Comparison of ENCODE assay signal across 11 cellular contexts in the genomic region with DNA sequence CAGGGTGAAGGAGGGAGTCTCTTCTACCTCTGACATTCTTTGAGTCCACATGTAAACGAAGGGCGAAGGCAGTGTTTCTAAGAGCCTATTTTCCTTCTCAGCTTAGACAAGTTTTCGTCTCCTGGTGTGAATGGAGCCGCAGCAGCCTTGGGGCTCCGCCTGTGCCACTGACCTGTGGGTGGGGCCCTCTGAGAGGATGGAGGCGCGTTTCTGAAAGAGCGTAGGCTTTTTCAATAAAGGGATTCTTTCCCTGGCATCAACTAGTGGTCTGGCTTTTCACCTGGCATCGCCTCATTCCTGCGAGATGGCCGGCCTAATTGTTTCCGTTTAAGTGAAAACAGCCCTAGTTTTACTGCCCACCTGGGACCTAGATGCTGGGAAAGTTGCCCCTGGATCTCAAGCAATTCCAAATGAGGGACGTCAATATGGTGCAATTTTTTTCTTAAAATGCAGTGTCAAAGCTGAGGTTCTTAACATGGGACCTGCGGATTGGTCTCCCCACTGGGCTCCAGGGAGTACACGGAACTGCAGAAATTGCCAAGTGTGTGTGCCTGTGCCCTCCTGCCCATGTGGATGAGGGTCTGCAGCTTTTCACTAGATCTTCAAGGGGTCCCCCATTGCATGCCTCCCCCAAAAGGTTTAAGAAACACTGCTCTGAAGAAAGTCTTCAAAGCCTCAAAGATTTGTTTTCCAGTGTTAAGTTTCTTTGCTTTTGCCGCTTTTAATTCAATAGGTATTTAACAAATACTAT. TPM values are rescaled to one million over a fixed set of nuclear protein-coding genes. Genes with fewer than 3 reads are reported as not detected.
DNase-seq lines count a peak whose midpoint lies in the region; ATAC-seq and TF ChIP-seq lines count a peak whose summit lies in the region.
"Had no signal": no experiment of that assay in that cellular context is flagged by ENCODE, and none has a peak within 500 bp of the region (broad histone marks: within the 10 kb centered on the region; RNA-seq: fewer than 3 reads in every experiment).

No MANE protein-coding gene starts in this region.

- peaks cover 9% of the 10 kb centered on the region for H3K27me3 Mint-ChIP-seq in endothelial cell (ENCODE audit: unreplicated experiment)

- peak; percentile 17 for DNase-seq in SK-N-SH
- DNase-seq in endothelial cell (ENCODE audit: low spot score) = no peak
- peak in 1 of 2 donors; percentile 47 for DNase-seq in tibial nerve (ENCODE audit: low spot score in 2 of 2)
- no peak for DNase-seq in T-helper 2 cell
- DNase-seq in cerebellar nuclear complex (lab: John Stamatoyannopoulos, UW) = no peak
- DNase-seq: effector CD8-positive, alpha-beta T cell; Karpas-422; stimulated activated CD4-positive, alpha-beta T cell treated with anti-CD3 and anti-CD28 coated beads, Interleukin-2, amount 100 ng/mL, for 24 hours had no signal

- POLR2A ChIA-PET in SK-N-SH (lab: Yijun Ruan, JAX) = no interaction called here

- TF ChIP-seq POLR2A in tibial nerve (IDR thresholded peaks at IDR 0.05) = no peak

- TF ChIP-seq RAD21 in SK-N-SH (IDR thresholded peaks at IDR 0.05; ENCODE audit: low read length) = no peak

- no peaks in the 10 kb centered on the region for H3K9me2 ChIP-seq in SK-N-SH

- peaks cover 3% of the 10 kb centered on the region for H3K4me1 Mint-ChIP-seq in endothelial cell (ENCODE audit: unreplicated experiment)

- H3K27me3 ChIP-seq in SK-N-SH (ENCODE audit: insufficient read depth) (peaks cover 12% of the 10 kb centered on the region; the same call in 1 of the 2 replicates), muscle layer of duodenum (ENCODE audit: low read depth, low read length) (no peaks in the 10 kb centered on the region), tibial nerve (no peaks in the 10 kb centered on the region)

- no peak overlapping the region for H3K27ac ChIP-seq in SK-N-SH (ENCODE audit: low read depth in 2 of 2, low read length in 1 of 2)
- H3K27ac ChIP-seq in muscle layer of duodenum (ENCODE audit: low read length) = no peak overlapping the region
- peak overlapping the region; percentile 8 to 87 (median 50) for H3K27ac ChIP-seq in tibial nerve

- H3K36me3 Mint-ChIP-seq in endothelial cell (ENCODE audit: low read depth, unreplicated experiment) = no peaks in the 10 kb centered on the region

- H3K36me3 ChIP-seq in SK-N-SH (replicated peaks in 1 of 2; ENCODE audit: control insufficient read depth in 1 of 2, insufficient read depth in 2 of 2, low read length in 1 of 2) (no peaks in the 10 kb centered on the region), muscle layer of duodenum (ENCODE audit: control insufficient read depth in 1 of 2, insufficient read depth in 2 of 2, low read length in 2 of 2) (no peaks in the 10 kb centered on the region), tibial nerve (no peaks in the 10 kb centered on the region)

- no peaks in the 10 kb centered on the region for H3F3A ChIP-seq in SK-N-SH (replicated peaks; ENCODE audit: insufficient read depth)

- CTCF ChIA-PET in SK-N-SH (lab: Yijun Ruan, JAX) = interaction anchor here (1.1 to 1.8 kb wide), 4 partner anchors 38 to 150 kb away, joined by 3 to 7 read pairs (median 4); no protein-coding TSS in a partner anchor

- no peaks in the 10 kb centered on the region for H4K20me1 ChIP-seq in SK-N-SH (ENCODE audit: insufficient read depth)

- H3K4me1 ChIP-seq in SK-N-SH (ENCODE audit: control insufficient read depth in 1 of 2, insufficient read depth in 2 of 2, low read depth in 1 of 2, low read length in 1 of 2) = peaks cover 0 to 10% of the 10 kb centered on the region in 2 experiments; a peak in 1 of 4 replicates
- H3K4me1 ChIP-seq in muscle layer of duodenum (ENCODE audit: control insufficient read depth in 1 of 2, insufficient read depth in 2 of 2, low read length in 2 of 2) = no peaks in the 10 kb centered on the region
- H3K4me1 ChIP-seq in tibial nerve = peaks cover 0 to 32% (median 2%) of the 10 kb centered on the region in 4 donors

- no peak overlapping the region for H3K27ac Mint-ChIP-seq in endothelial cell (ENCODE audit: unreplicated experiment)

- no peaks in the 10 kb centered on the region for H3K79me2 ChIP-seq in SK-N-SH (ENCODE audit: insufficient read depth)

- H3K9me3 Mint-ChIP-seq in endothelial cell (ENCODE audit: unreplicated experiment) = no peaks in the 10 kb centered on the region

- H3K4me3 ChIP-seq in SK-N-SH (ENCODE audit: low read depth in 2 of 2, low read length in 1 of 2) (peak overlapping the region in 1 of 2 experiments; percentile 35; a peak in 1 of 4 replicates), muscle layer of duodenum (ENCODE audit: low read depth in 1 of 2, low read length in 2 of 2) (peak overlapping the region; percentile 17 to 66), tibial nerve (peak overlapping the region; percentile 33 to 60 (median 47))

- TF ChIP-seq EP300 in SK-N-SH (IDR thresholded peaks at IDR 0.05; ENCODE audit: borderline replicate concordance in 1 of 2, low read depth in 1 of 2, low read length in 1 of 2) (no peak), tibial nerve (IDR thresholded peaks at IDR 0.05) (no peak)

- peak overlapping the region; percentile 47; the same call in 1 of the 2 replicates for H3K4me2 ChIP-seq in SK-N-SH

- no peak for ATAC-seq in SK-N-SH treated with all-trans-retinoic acid at 6 μM for 48 hours
- ATAC-seq in HG03175 (IDR thresholded peaks at IDR 0.05; ENCODE audit: unreplicated experiment) = no peak

- no peak for TF ChIP-seq CTCF in SK-N-SH (IDR thresholded peaks at IDR 0.05)
- TF ChIP-seq CTCF in endothelial cell (IDR thresholded peaks at IDR 0.05; ENCODE audit: unreplicated experiment) = no peak
- no peak for TF ChIP-seq CTCF in tibial nerve (IDR thresholded peaks at IDR 0.05)

- H3K4me3 Mint-ChIP-seq in endothelial cell (ENCODE audit: unreplicated experiment) = peak overlapping the region; percentile 45

- no peak overlapping the region for H2AFZ ChIP-seq in SK-N-SH (ENCODE audit: low read depth)

- no peaks in the 10 kb centered on the region for H3K9me3 ChIP-seq in SK-N-SH
- no peaks in the 10 kb centered on the region for H3K9me3 ChIP-seq in muscle layer of duodenum (ENCODE audit: control insufficient read depth in 1 of 2, low read length in 2 of 2)
- no peaks in the 10 kb centered on the region for H3K9me3 ChIP-seq in tibial nerve

- 75% methylated on average over 16 of the region's 16 CpGs for WGBS in SK-N-SH (ENCODE audit: low lambda C conversion rate)
- WGBS in tibial nerve, 2 donors = 57 to 68% methylated on average over 16 of the region's 16 CpGs

- no peak overlapping the region for H3K9ac ChIP-seq in SK-N-SH

TF ChIP-seq in SK-N-SH, 30 proteins besides CTCF, POLR2A, EP300 and RAD21:
- TF ChIP-seq, protein P1, sequence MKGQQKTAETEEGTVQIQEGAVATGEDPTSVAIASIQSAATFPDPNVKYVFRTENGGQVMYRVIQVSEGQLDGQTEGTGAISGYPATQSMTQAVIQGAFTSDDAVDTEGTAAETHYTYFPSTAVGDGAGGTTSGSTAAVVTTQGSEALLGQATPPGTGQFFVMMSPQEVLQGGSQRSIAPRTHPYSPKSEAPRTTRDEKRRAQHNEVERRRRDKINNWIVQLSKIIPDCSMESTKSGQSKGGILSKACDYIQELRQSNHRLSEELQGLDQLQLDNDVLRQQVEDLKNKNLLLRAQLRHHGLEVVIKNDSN (IDR thresholded peaks at IDR 0.05; ENCODE audit: borderline replicate concordance, low read depth) = no peak
- TF ChIP-seq MEF2A (IDR thresholded peaks at IDR 0.05; ENCODE audit: borderline replicate concordance, low read depth) (no peak), SMC3 (IDR thresholded peaks at IDR 0.05; ENCODE audit: low read depth, low read length) (no peak), POLR2AphosphoS5 (IDR thresholded peaks at IDR 0.05; ENCODE audit: low read depth, low read length) (no peak)
TF ChIP-seq in SK-N-SH: peak in this region for 0.

TF ChIP-seq in SK-N-SH treated with all-trans-retinoic acid at 6 μM for 48 hours, 23 proteins besides CTCF, POLR2A, EP300 and RAD21:
- TF ChIP-seq ZFP3 (CRISPR knock-in tag; IDR thresholded peaks at IDR 0.05) (no peak), ZNF70 (CRISPR knock-in tag; IDR thresholded peaks at IDR 0.05) (no peak), ZNF8 (CRISPR knock-in tag; IDR thresholded peaks at IDR 0.05) (no peak), CSDC2 (CRISPR knock-in tag; IDR thresholded peaks at IDR 0.05) (no peak)
- TF ChIP-seq, protein P2, sequence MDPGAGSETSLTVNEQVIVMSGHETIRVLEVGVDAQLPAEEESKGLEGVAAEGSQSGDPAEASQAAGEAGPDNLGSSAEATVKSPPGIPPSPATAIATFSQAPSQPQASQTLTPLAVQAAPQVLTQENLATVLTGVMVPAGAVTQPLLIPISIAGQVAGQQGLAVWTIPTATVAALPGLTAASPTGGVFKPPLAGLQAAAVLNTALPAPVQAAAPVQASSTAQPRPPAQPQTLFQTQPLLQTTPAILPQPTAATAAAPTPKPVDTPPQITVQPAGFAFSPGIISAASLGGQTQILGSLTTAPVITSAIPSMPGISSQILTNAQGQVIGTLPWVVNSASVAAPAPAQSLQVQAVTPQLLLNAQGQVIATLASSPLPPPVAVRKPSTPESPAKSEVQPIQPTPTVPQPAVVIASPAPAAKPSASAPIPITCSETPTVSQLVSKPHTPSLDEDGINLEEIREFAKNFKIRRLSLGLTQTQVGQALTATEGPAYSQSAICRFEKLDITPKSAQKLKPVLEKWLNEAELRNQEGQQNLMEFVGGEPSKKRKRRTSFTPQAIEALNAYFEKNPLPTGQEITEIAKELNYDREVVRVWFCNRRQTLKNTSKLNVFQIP (CRISPR knock-in tag; IDR thresholded peaks at IDR 0.05; ENCODE audit: borderline replicate concordance, low read depth) = no peak

RNA-seq across cellular contexts. Expression of a gene that starts 1.0 kb away (rescaled TPM):
- not detected in 2 replicates for polyA plus RNA-seq in SK-N-SH (2012; rRNA removed)
- polyA plus RNA-seq in SK-N-SH (2012; cell fraction: cytosol; rRNA removed) = 0.01 TPM in 1 of 2 replicates, not detected in the other
- 0.02 TPM in 1 of 2 replicates, not detected in the other for polyA plus RNA-seq in SK-N-SH (2012; cell fraction: nucleus; rRNA removed)
- total RNA-seq in endothelial cell (ENCODE audit: unreplicated experiment) (0.21 TPM), tibial nerve (10 to 100 TPM; 68.6 to 85.4 (median 79.3) TPM)

RNA-seq across cellular contexts. Expression of a gene that starts 4.0 kb away (rescaled TPM):
- polyA plus RNA-seq in SK-N-SH (2012; rRNA removed) = 0.03 TPM in 1 of 2 replicates, not detected in the other
- polyA plus RNA-seq in SK-N-SH (2012; cell fraction: cytosol; rRNA removed) = not detected in 2 replicates
- not detected in 2 replicates for polyA plus RNA-seq in SK-N-SH (2012; cell fraction: nucleus; rRNA removed)
- total RNA-seq in endothelial cell (ENCODE audit: unreplicated experiment) (not detected), tibial nerve (100 to 1,000 TPM in 1 of 4 donors, 10 to 100 TPM in 2, 1 to 10 TPM in 1; 6.3 to 124 (median 15.6) TPM)

Comparison
In these comparisons a context has a peak if more than half of its experiments do, and no peak if none do; other contexts are left out.
1. H3K27ac ChIP-seq: peak in tibial nerve (4 of 4); none in SK-N-SH (0 of 2) and muscle layer of duodenum (single experiment).
2. RNA of a gene that starts 1.0 kb away (total RNA-seq): 68.6 to 85.4 TPM in tibial nerve; 0.21 TPM in endothelial cell (single experiment); every median in the first group is over 10 times any median in the second.